Comparison of ENCODE assay signal across 10 cellular contexts in genomic region chr19:18029617-18030338, GRCh38. TPM values are rescaled to one million over a fixed set of nuclear protein-coding genes. Genes with fewer than 3 reads are reported as not detected.
DNase-seq lines count a peak whose midpoint lies in the region; ATAC-seq, FAIRE-seq and TF ChIP-seq lines count a peak whose summit lies in the region.
"Had no signal": no experiment of that assay in that cellular context is flagged by ENCODE, and none has a peak within 500 bp of the region (broad histone marks: within the 10 kb centered on the region; RNA-seq: fewer than 3 reads in every experiment).

No MANE protein-coding gene starts in this region.

- no peak overlapping the region for H3K27ac Mint-ChIP-seq in chondrocyte (ENCODE audit: unreplicated experiment)
- H3K27ac Mint-ChIP-seq in type B pancreatic cell = no peak overlapping the region

- CTCF ChIA-PET in A549 (lab: Yijun Ruan, JAX) = interaction anchor here (0.6 to 1.3 kb wide), 5 partner anchors 22 to 1568 kb away, joined by 3 to 5 read pairs (median 3); partner anchors contain the start of gene ARRDC2

- H4K20me1 ChIP-seq in KMS-11 (ENCODE audit: insufficient read depth) = no peaks in the 10 kb centered on the region

- no peak for TF ChIP-seq EP300 in A549 (IDR thresholded peaks at IDR 0.05)

- H3K4me1 ChIP-seq in A549 (peaks cover 12% of the 10 kb centered on the region), KMS-11 (ENCODE audit: low read depth, poor library complexity, severe bottlenecking) (peaks cover 26% of the 10 kb centered on the region), SJSA1 (replicated peaks) (peaks cover 9% of the 10 kb centered on the region), right cardiac atrium (ENCODE audit: control insufficient read depth, insufficient read depth, low read length) (no peaks in the 10 kb centered on the region)

- peaks cover 7% of the 10 kb centered on the region for H3K4me1 Mint-ChIP-seq in chondrocyte (ENCODE audit: low read depth)
- H3K4me1 Mint-ChIP-seq in type B pancreatic cell (ENCODE audit: unreplicated experiment) = no peaks in the 10 kb centered on the region

- intact Hi-C loops in right cardiac atrium (cut with DNase I) = no loop called here

- H3K9me3 ChIP-seq in A549 (no peaks in the 10 kb centered on the region), SJSA1 (replicated peaks) (no peaks in the 10 kb centered on the region), right cardiac atrium (ENCODE audit: control insufficient read depth, low read length) (no peaks in the 10 kb centered on the region)

- no peaks in the 10 kb centered on the region for H3K36me3 ChIP-seq in KMS-11 (ENCODE audit: insufficient read depth)
- H3K36me3 ChIP-seq in SJSA1 = no peaks in the 10 kb centered on the region

- POLR2A ChIA-PET in A549 (lab: Yijun Ruan, JAX) = no interaction called here

- 6% methylated on average over 7 of the region's 8 CpGs for WGBS in A549 (ENCODE audit: missing lambda C conversion rate)
- 45% methylated on average over 8 of the region's 8 CpGs for WGBS in right cardiac atrium

- peak; percentile 26 to 30; a peak in 2 of 6 replicates for ATAC-seq in A549
- peak; percentile 74 to 76 for ATAC-seq in right cardiac atrium

- FAIRE-seq in A549 (lab: Jason Lieb, UNC) = no peak

- no peaks in the 10 kb centered on the region for H3K36me3 Mint-ChIP-seq in chondrocyte (ENCODE audit: low read depth)
- H3K36me3 Mint-ChIP-seq in type B pancreatic cell = no peaks in the 10 kb centered on the region

- peak overlapping the region; percentile 66 for H3K4me2 ChIP-seq in A549
- H3K4me2 ChIP-seq in KMS-11 = peak overlapping the region; percentile 78

- DNase-seq in A549 (ENCODE audit: low read depth in 1 of 2, low spot score in 1 of 2) = no peak
- DNase-seq in SJSA1 (ENCODE audit: low read depth in 1 of 2, low spot score in 2 of 2) = peak; percentile 48 to 76
- peak; percentile 49 to 70 (median 69) for DNase-seq in right cardiac atrium
- no peak for DNase-seq in chondrocyte (ENCODE audit: low spot score)
- no peak for DNase-seq in activated CD4-positive, alpha-beta T cell treated with anti-CD3 and anti-CD28 coated beads, Interleukin-2, amount 50 U/mL, for 4 hours
- no peak for DNase-seq in activated naive CD4-positive, alpha-beta T cell treated with anti-CD3 and anti-CD28 coated beads, Interleukin-2, amount 50 U/mL, for 16 hours
- DNase-seq in type B pancreatic cell (ENCODE audit: extremely low spot score, unreplicated experiment) = no peak
- DNase-seq: NCI-H226; stimulated activated CD4-positive, alpha-beta T cell treated with anti-CD3 and anti-CD28 coated beads, Interleukin-4, amount 100 ng/mL, for 1 hour had no signal

- no peak for TF ChIP-seq RAD21 in A549 (conservative IDR thresholded peaks at IDR 0.05 in 1 of 2, IDR thresholded peaks at IDR 0.05 in 1 of 2)

- H3K27me3 ChIP-seq in KMS-11 (ENCODE audit: insufficient read depth, low read depth) (no peaks in the 10 kb centered on the region), SJSA1 (replicated peaks) (no peaks in the 10 kb centered on the region), right cardiac atrium (ENCODE audit: control insufficient read depth, insufficient read depth) (no peaks in the 10 kb centered on the region)

- H2AFZ ChIP-seq in KMS-11 (ENCODE audit: low read depth) = peak overlapping the region; percentile 60; the same call in 1 of the 2 replicates

- TF ChIP-seq POLR2A in A549 (IDR thresholded peaks at IDR 0.05; ENCODE audit: low read length) = no peak

- H3K9me3 Mint-ChIP-seq in chondrocyte (ENCODE audit: low read depth) (no peaks in the 10 kb centered on the region), type B pancreatic cell (no peaks in the 10 kb centered on the region)

- H3K4me3 Mint-ChIP-seq in chondrocyte (ENCODE audit: unreplicated experiment) = no peak overlapping the region
- no peak overlapping the region for H3K4me3 Mint-ChIP-seq in type B pancreatic cell

- no peak overlapping the region; a peak in 1 of 6 replicates for H3K27ac ChIP-seq in A549
- peak overlapping the region; percentile 40; the same call in 1 of the 2 replicates for H3K27ac ChIP-seq in KMS-11
- H3K27ac ChIP-seq in SJSA1 = no peak overlapping the region
- peak overlapping the region; percentile 47 for H3K27ac ChIP-seq in right cardiac atrium (ENCODE audit: low read length)

- H3K79me2 ChIP-seq in KMS-11 (ENCODE audit: insufficient read depth, low read depth) = no peaks in the 10 kb centered on the region

- H3K4me3 ChIP-seq in A549 (no peak overlapping the region), KMS-11 (IDR thresholded peaks at IDR 0.05; ENCODE audit: insufficient read depth, low read depth, low read length) (no peak overlapping the region), SJSA1 (no peak overlapping the region), right cardiac atrium (ENCODE audit: low read length) (no peak overlapping the region)

- H3K27me3 Mint-ChIP-seq in chondrocyte (ENCODE audit: low read depth) = no peaks in the 10 kb centered on the region
- peaks cover 8% of the 10 kb centered on the region for H3K27me3 Mint-ChIP-seq in type B pancreatic cell

- H3K9ac ChIP-seq in KMS-11 = no peak overlapping the region; the same call in 1 of the 2 replicates

- no peak for TF ChIP-seq CTCF in A549 (IDR thresholded peaks at IDR 0.05)
- no peak for TF ChIP-seq CTCF in KMS-11 (conservative IDR thresholded peaks at IDR 0.05; ENCODE audit: low read depth, low read length)
- TF ChIP-seq CTCF in chondrocyte (IDR thresholded peaks at IDR 0.05) = no peak
- TF ChIP-seq CTCF in type B pancreatic cell (conservative IDR thresholded peaks at IDR 0.05) = no peak

TF ChIP-seq in A549, 52 proteins besides CTCF, POLR2A, EP300 and RAD21:
- no peak for TF ChIP-seq ZFP36 (IDR thresholded peaks at IDR 0.05; ENCODE audit: borderline replicate concordance, partially characterized antibody)
- no peak for TF ChIP-seq CBX2 (IDR thresholded peaks at IDR 0.05; ENCODE audit: borderline replicate concordance, low read depth)
- TF ChIP-seq JUNB (IDR thresholded peaks at IDR 0.05) = no peak
- TF ChIP-seq ATOH8 (CRISPR knock-in tag; IDR thresholded peaks at IDR 0.05; ENCODE audit: low read depth) = no peak
- TF ChIP-seq HES2 (IDR thresholded peaks at IDR 0.05) = no peak
- no peak for TF ChIP-seq TP53 (CRISPR knock-in tag; IDR thresholded peaks at IDR 0.05)
- TF ChIP-seq ESRRA (IDR thresholded peaks at IDR 0.05; ENCODE audit: borderline replicate concordance, low read length) = no peak
- no peak for TF ChIP-seq CEBPB (IDR thresholded peaks at IDR 0.05)
- no peak for TF ChIP-seq FOSL2 (IDR thresholded peaks at IDR 0.05)
- TF ChIP-seq FOSL2 (CRISPR knock-in tag; IDR thresholded peaks at IDR 0.05) = peak; percentile 37; the same call in 1 of the 2 replicates
- TF ChIP-seq FOSB (CRISPR knock-in tag; IDR thresholded peaks at IDR 0.05) = no peak
- no peak for TF ChIP-seq HOXB13 (CRISPR knock-in tag; IDR thresholded peaks at IDR 0.05; ENCODE audit: low read depth)
- 0 out of 2 replicates have a peak, but pooled peaks have one; percentile 55 for TF ChIP-seq CHD4 (IDR thresholded peaks at IDR 0.05; ENCODE audit: borderline replicate concordance)
- no peak for TF ChIP-seq USF2 (IDR thresholded peaks at IDR 0.05)

RNA-seq across cellular contexts. Expression of gene ARRDC2, which starts 21.8 kb away (rescaled TPM):
- polyA plus RNA-seq in A549 (2011; rRNA removed) = 11.2 and 14.5 TPM in 2 replicates
- 20.2 and 31.4 TPM in 2 replicates for polyA plus RNA-seq in A549 (2012; cell fraction: cytosol; rRNA removed)
- polyA plus RNA-seq in A549 (2012; cell fraction: nucleus; rRNA removed) = 59.5 and 87.8 TPM in 2 replicates
- 14.8 to 15.2 TPM (median 15.0 TPM) in 3 replicates for polyA plus RNA-seq in A549 (2017; fragmentation: RNase III; extraction: RNeasy Plus Mini Kit Qiagen cat#74134 plus additional on column Dnase treatment)
- 5.6 and 7.9 TPM in 2 replicates for polyA minus RNA-seq in A549 (2011; rRNA and poly(A)+ RNA removed)
- 21.4 and 41.9 TPM in 2 replicates for total RNA-seq in SJSA1 (2014; rRNA removed; shearing (Covaris generic))
- total RNA-seq in right cardiac atrium = 10 to 100 TPM; 14.2 to 20.5 (median 18.0) TPM
- polyA plus RNA-seq in right cardiac atrium = 24.7 TPM
- 12.2 to 19.8 TPM (median 17.8 TPM) in 3 replicates for total RNA-seq in chondrocyte
- total RNA-seq in type B pancreatic cell (ENCODE audit: low replicate concordance) = 2.8 and 6.3 TPM in 2 replicates

RNA-seq across cellular contexts. Expression of gene IL12RB1, which starts 57.0 kb away (rescaled TPM):
- not detected in 2 replicates for polyA plus RNA-seq in A549 (2011; rRNA removed)
- not detected in 2 replicates for polyA plus RNA-seq in A549 (2012; cell fraction: cytosol; rRNA removed)
- not detected in 2 replicates for polyA plus RNA-seq in A549 (2012; cell fraction: nucleus; rRNA removed)
- not detected in 3 replicates for polyA plus RNA-seq in A549 (2017; fragmentation: RNase III; extraction: RNeasy Plus Mini Kit Qiagen cat#74134 plus additional on column Dnase treatment)
- polyA minus RNA-seq in A549 (2011; rRNA and poly(A)+ RNA removed) = not detected in 2 replicates
- 0.21 TPM in 1 of 2 replicates, not detected in the other for total RNA-seq in SJSA1 (2014; rRNA removed; shearing (Covaris generic))
- total RNA-seq in right cardiac atrium = 1 to 10 TPM in 2 of 4 donors, under 1 TPM in 2; 0.79 to 1.6 (median 0.97) TPM
- polyA plus RNA-seq in right cardiac atrium = 0.32 TPM
- total RNA-seq in chondrocyte = not detected in 3 replicates
- not detected in 2 replicates for total RNA-seq in type B pancreatic cell (ENCODE audit: low replicate concordance)

Comparison
In these comparisons a context has a peak if more than half of its experiments do, and no peak if none do; other contexts are left out.
1. DNase-seq: peak in SJSA1 (2 of 2) and right cardiac atrium (3 of 3); none in A549 (0 of 2), chondrocyte (single experiment), activated CD4-positive, alpha-beta T cell treated with anti-CD3 and anti-CD28 coated beads, Interleukin-2, amount 50 U/mL, for 4 hours (0 of 2), activated naive CD4-positive, alpha-beta T cell treated with anti-CD3 and anti-CD28 coated beads, Interleukin-2, amount 50 U/mL, for 16 hours (single experiment) and type B pancreatic cell (single experiment).
2. H3K27ac ChIP-seq: peak in KMS-11 (single experiment) and right cardiac atrium (single experiment); none in A549 (0 of 2) and SJSA1 (single experiment).